Comparison of ENCODE assay signal across 10 cellular contexts in the genomic region with DNA sequence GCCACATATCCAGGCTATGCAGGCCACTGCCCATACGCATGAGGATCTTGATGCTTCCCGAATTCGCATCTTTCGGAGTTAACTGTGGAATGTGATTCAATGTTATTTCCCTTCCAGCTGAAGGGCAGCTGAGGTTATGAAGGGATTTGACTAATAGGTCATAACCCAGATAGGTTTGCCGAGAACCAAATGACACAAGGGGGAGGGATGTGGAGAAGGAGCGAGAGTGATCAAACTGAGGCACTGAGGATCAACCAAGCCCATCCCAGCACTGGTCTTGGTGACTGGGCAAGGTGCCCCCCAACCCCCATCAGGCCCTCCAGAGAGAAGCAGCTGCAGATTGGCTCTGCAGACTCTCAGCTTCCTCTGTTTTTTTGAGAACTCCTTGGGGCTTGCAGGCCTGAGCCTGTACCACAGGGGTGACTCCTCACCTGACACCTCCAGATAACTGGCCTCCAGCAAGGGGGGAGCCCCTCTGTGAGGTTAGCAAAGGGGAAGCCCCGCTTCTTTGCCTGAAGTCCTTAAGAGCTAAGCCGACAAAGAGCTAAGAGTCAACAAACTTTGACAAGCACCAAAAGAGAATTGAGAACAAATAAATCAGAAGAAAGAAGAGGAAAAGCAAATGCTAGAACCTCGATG.
DNase-seq lines count a peak whose midpoint lies in the region; ATAC-seq and TF ChIP-seq lines count a peak whose summit lies in the region.
"Had no signal": no experiment of that assay in that cellular context is flagged by ENCODE, and none has a peak within 500 bp of the region (broad histone marks: within the 10 kb centered on the region; RNA-seq: fewer than 3 reads in every experiment).

No MANE protein-coding gene starts in this region.

- no peaks in the 10 kb centered on the region for H3K36me3 ChIP-seq in SK-N-MC (ENCODE audit: insufficient read depth, low read length)
- H3K36me3 ChIP-seq: ascending aorta had no signal

- H3K9me3 ChIP-seq in SK-N-MC (ENCODE audit: low read depth, low read length): no peaks in the 10 kb centered on the region
- H3K9me3 ChIP-seq: ascending aorta had no signal

- H3K9ac ChIP-seq in SK-N-MC (ENCODE audit: insufficient read length): peak overlapping the region; percentile 65

- TF ChIP-seq CTCF in fibroblast of the aortic adventitia (IDR thresholded peaks at IDR 0.05; ENCODE audit: insufficient read depth, low read length): no peak

- H3K4me3 ChIP-seq in SK-N-MC (peak overlapping the region; percentile 72), fibroblast of the aortic adventitia (ENCODE audit: low read depth, low read length) (peak overlapping the region; percentile 85)

- H3K27ac ChIP-seq in SK-N-MC: peak overlapping the region; percentile 74

- no peak for DNase-seq in SK-N-MC (ENCODE audit: low read depth, low spot score)
- DNase-seq in fibroblast of the aortic adventitia (ENCODE audit: low read depth): peak; percentile 65
- peak; percentile 22 for DNase-seq in retina
- DNase-seq in amygdala (lab: John Stamatoyannopoulos, UW): no peak
- no peak for DNase-seq in SKM-1 (lab: John Stamatoyannopoulos, UW; ENCODE audit: unreplicated experiment)
- no peak for DNase-seq in HK-2 (ENCODE audit: unreplicated experiment)
- DNase-seq: NCI-H1930 had no signal

- ATAC-seq in GM18511 (IDR thresholded peaks at IDR 0.05; ENCODE audit: unreplicated experiment) (peak; percentile 74), HG03108 (IDR thresholded peaks at IDR 0.05; ENCODE audit: unreplicated experiment) (no peak)

Comparison
In these comparisons a context has a peak if more than half of its experiments do, and no peak if none do; other contexts are left out.
1. DNase-seq: peak in fibroblast of the aortic adventitia (single experiment) and retina (single experiment); none in SK-N-MC (single experiment), amygdala (0 of 56), SKM-1 (single experiment) and HK-2 (single experiment).